ENCODE assay signal across 8 cellular contexts in genomic region chr17:64780096-64781012, GRCh38.
DNase-seq lines count a peak whose midpoint lies in the region; ATAC-seq, FAIRE-seq and TF ChIP-seq lines count a peak whose summit lies in the region.

No MANE protein-coding gene starts in this region.

- H3K4me1 ChIP-seq in A549 (peaks cover 15% of the 10 kb centered on the region; the same call in 2 of the 3 replicates), HCT116 (ENCODE audit: control insufficient read depth in 1 of 2, insufficient read depth in 2 of 2, low read length in 2 of 2) (peaks cover 14 to 40% of the 10 kb centered on the region in 2 experiments), left lung (peaks cover 39 to 77% of the 10 kb centered on the region in 2 donors)

- no peaks in the 10 kb centered on the region for H3K9me2 ChIP-seq in HCT116 (ENCODE audit: insufficient read depth)

- no peaks in the 10 kb centered on the region for H3K36me3 Mint-ChIP-seq in WTC11

- peaks cover 73% of the 10 kb centered on the region for H3K27me3 Mint-ChIP-seq in WTC11 (ENCODE audit: low read depth)

- POLR2A ChIA-PET in A549 (lab: Yijun Ruan, JAX) = no interaction called here
- POLR2A ChIA-PET in HCT116 (lab: Charles Lee) = interaction anchor here (0.6 to 0.9 kb wide), 2 partner anchors 73 to 275 kb away, joined by 3 read pairs; partner anchors contain the start of gene DDX5
- POLR2A ChIA-PET in WTC11 (lab: Charles Lee) = no interaction called here

- RAD21 ChIA-PET in HCT116 (lab: Charles Lee; ENCODE audit: low non-redundant PET in 1 of 2, low total read pairs in 2 of 2, uncharacterized antibody in 2 of 2, unreplicated experiment in 2 of 2) = no interaction called here

- TF ChIP-seq RAD21 in A549 (conservative IDR thresholded peaks at IDR 0.05 in 1 of 2, IDR thresholded peaks at IDR 0.05 in 1 of 2) (no peak), HCT116 (IDR thresholded peaks at IDR 0.05; ENCODE audit: low read depth) (no peak)

- peak overlapping the region; percentile 49 to 68; a peak in 5 of 6 replicates for H3K27ac ChIP-seq in A549
- peak overlapping the region; percentile 70 for H3K27ac ChIP-seq in HCT116 (ENCODE audit: low read depth, low read length)
- H3K27ac ChIP-seq in left lung = peak overlapping the region; percentile 75 to 88

- H3K9me3 ChIP-seq in A549 (no peaks in the 10 kb centered on the region), HCT116 (ENCODE audit: control insufficient read depth in 1 of 2, insufficient read depth in 1 of 2, low read depth in 1 of 2, low read length in 2 of 2) (no peaks in the 10 kb centered on the region), left lung (no peaks in the 10 kb centered on the region)

- peak overlapping the region; percentile 55 for H2AFZ ChIP-seq in HCT116 (ENCODE audit: low read depth, low read length, poor library complexity, severe bottlenecking)

- H3K9me3 Mint-ChIP-seq in WTC11 = no peaks in the 10 kb centered on the region

- no peaks in the 10 kb centered on the region for H4K20me1 ChIP-seq in HCT116 (ENCODE audit: insufficient read depth)

- TF ChIP-seq EP300 in A549 (IDR thresholded peaks at IDR 0.05) = no peak

- H3K36me3 ChIP-seq in HCT116 (ENCODE audit: control insufficient read depth in 1 of 2, insufficient read depth in 2 of 2, low read length in 2 of 2) (peaks cover 0 to 1% of the 10 kb centered on the region in 2 experiments; a peak in 2 of 4 replicates), bronchial epithelial cell (ENCODE audit: control insufficient read depth, insufficient read depth, low read length) (peaks cover 9% of the 10 kb centered on the region), left lung (peaks cover 0 to 36% of the 10 kb centered on the region in 2 donors)

- peaks cover 28% of the 10 kb centered on the region for H3K4me1 Mint-ChIP-seq in WTC11

- H3K27me3 ChIP-seq in HCT116 (ENCODE audit: insufficient read depth, low read length) (no peaks in the 10 kb centered on the region), bronchial epithelial cell (ENCODE audit: control insufficient read depth, insufficient read depth, low read length) (no peaks in the 10 kb centered on the region), left lung (peaks cover 0 to 33% of the 10 kb centered on the region in 2 donors)

- H3K4me2 ChIP-seq in A549 = peak overlapping the region; percentile 99
- peak overlapping the region; percentile 100 for H3K4me2 ChIP-seq in HCT116 (ENCODE audit: low read length)

- H3K27ac Mint-ChIP-seq in WTC11 = no peak overlapping the region

- TSS peak; percentile 76 for BruUV-seq in HCT116 (replicated peaks; lab: Mats Ljungman, UMichigan)

- no peak for FAIRE-seq in A549 (lab: Jason Lieb, UNC)
- FAIRE-seq in bronchial epithelial cell (lab: Jason Lieb, UNC) = no peak

- WGBS in A549 (ENCODE audit: missing lambda C conversion rate) = 43% methylated on average over 54 of the region's 69 CpGs

- DNase-seq in A549 (ENCODE audit: low read depth in 1 of 2, low spot score in 1 of 2) = peak; percentile 62 to 82
- peak; percentile 84 for DNase-seq in HCT116 (ENCODE audit: low read depth, low spot score)
- peak; percentile 87 for DNase-seq in WTC11 (ENCODE audit: low spot score)
- peak; percentile 63 for DNase-seq in bronchial epithelial cell (ENCODE audit: low read depth)
- DNase-seq in left lung = peak; percentile 86 to 93
- DNase-seq in stimulated activated CD8-positive, alpha-beta memory T cell treated with anti-CD3 and anti-CD28 coated beads, Interleukin-12 subunit alpha, Interleukin-12 subunit beta, amount 100 ng/mL, for 24 hours (ENCODE audit: extremely low read depth) = peak; percentile 41
- no peak for DNase-seq in Ammon's horn (ENCODE audit: low spot score)

- no peak for TF ChIP-seq POLR2A in A549 (IDR thresholded peaks at IDR 0.05; ENCODE audit: low read length)
- no peak for TF ChIP-seq POLR2A in HCT116 (IDR thresholded peaks at IDR 0.05; ENCODE audit: borderline replicate concordance, extremely low read depth, insufficient read depth, insufficient read length)

- TF ChIP-seq CTCF in A549 (IDR thresholded peaks at IDR 0.05) (no peak), HCT116 (IDR thresholded peaks at IDR 0.05 in 2 of 3, conservative IDR thresholded peaks at IDR 0.05 in 1 of 3; ENCODE audit: borderline replicate concordance in 1 of 3, insufficient read depth in 1 of 3, low read depth in 2 of 3, low read length in 2 of 3) (no peak), WTC11 (IDR thresholded peaks at IDR 0.05) (no peak), bronchial epithelial cell (IDR thresholded peaks at IDR 0.05; ENCODE audit: insufficient read depth, low read length, severe bottlenecking) (no peak), left lung (IDR thresholded peaks at IDR 0.05) (no peak)

- H3K4me3 ChIP-seq in A549 = peak overlapping the region; percentile 51
- H3K4me3 ChIP-seq in HCT116 (replicated peaks in 1 of 2; ENCODE audit: low read depth in 1 of 2, low read length in 2 of 2) = peak overlapping the region; percentile 76 to 91
- peak overlapping the region; percentile 49 for H3K4me3 ChIP-seq in bronchial epithelial cell (ENCODE audit: low read depth, low read length)
- H3K4me3 ChIP-seq in left lung = peak overlapping the region; percentile 60 to 66

- H3K79me2 ChIP-seq in HCT116 (ENCODE audit: insufficient read depth, low read length) = no peaks in the 10 kb centered on the region

- CTCF ChIA-PET in A549 (lab: Yijun Ruan, JAX) = interaction anchor here (1.4 kb wide), 1 partner anchor 9 kb away, joined by 4 read pairs; no protein-coding TSS in a partner anchor
- CTCF ChIA-PET in HCT116 (lab: Charles Lee) = interaction anchor here (1.0 to 1.4 kb wide), 2 partner anchors 44 to 360 kb away, joined by 4 to 5 read pairs; no protein-coding TSS in a partner anchor
- CTCF ChIA-PET in WTC11 (lab: Charles Lee) = interaction anchor here (0.6 to 1.5 kb wide), 4 partner anchors 41 to 159 kb away, joined by 3 to 5 read pairs (median 4); partner anchors contain the start of gene LRRC37A3

- H3K9ac ChIP-seq in HCT116 (ENCODE audit: low read length) = peak overlapping the region; percentile 79

- intact Hi-C loops in HCT116 (cut with micrococcal nuclease) (no loop called here), left lung (cut with DNase I) (no loop called here)

- H3K4me3 Mint-ChIP-seq in WTC11 = peak overlapping the region; percentile 73

- ATAC-seq in A549 = peak; percentile 27 to 58
- peak; percentile 85 for ATAC-seq in HCT116
- ATAC-seq in WTC11 = peak; percentile 50
- peak; percentile 71 for ATAC-seq in left lung
- no peak for ATAC-seq in HG02981 (IDR thresholded peaks at IDR 0.05; ENCODE audit: unreplicated experiment)

TF ChIP-seq in A549, 52 proteins besides CTCF, POLR2A, EP300 and RAD21:
- TF ChIP-seq, protein P1, sequence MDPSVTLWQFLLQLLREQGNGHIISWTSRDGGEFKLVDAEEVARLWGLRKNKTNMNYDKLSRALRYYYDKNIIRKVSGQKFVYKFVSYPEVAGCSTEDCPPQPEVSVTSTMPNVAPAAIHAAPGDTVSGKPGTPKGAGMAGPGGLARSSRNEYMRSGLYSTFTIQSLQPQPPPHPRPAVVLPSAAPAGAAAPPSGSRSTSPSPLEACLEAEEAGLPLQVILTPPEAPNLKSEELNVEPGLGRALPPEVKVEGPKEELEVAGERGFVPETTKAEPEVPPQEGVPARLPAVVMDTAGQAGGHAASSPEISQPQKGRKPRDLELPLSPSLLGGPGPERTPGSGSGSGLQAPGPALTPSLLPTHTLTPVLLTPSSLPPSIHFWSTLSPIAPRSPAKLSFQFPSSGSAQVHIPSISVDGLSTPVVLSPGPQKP (IDR thresholded peaks at IDR 0.05; ENCODE audit: low read depth, low read length) = no peak
- TF ChIP-seq CBX8 (IDR thresholded peaks at IDR 0.05) = no peak

TF ChIP-seq in HCT116, 20 proteins besides CTCF, POLR2A, EP300 and RAD21:
- TF ChIP-seq EZH2 (IDR thresholded peaks at IDR 0.05) = no peak
- no peak for TF ChIP-seq CBX3 (IDR thresholded peaks at IDR 0.05; ENCODE audit: low read depth)
- TF ChIP-seq POLR2AphosphoS5 (IDR thresholded peaks at IDR 0.05; ENCODE audit: low read depth, low read length) = peak; percentile 82

TF ChIP-seq in WTC11, 78 proteins besides CTCF, POLR2A, EP300 and RAD21:
- TF ChIP-seq MAX (CRISPR knock-in tag; IDR thresholded peaks at IDR 0.05) (peak; percentile 23; the same call in 1 of the 2 replicates), ZNF138 (CRISPR knock-in tag; conservative IDR thresholded peaks at IDR 0.05) (no peak)

Comparison
In these comparisons a context has a peak if more than half of its experiments do, and no peak if none do; other contexts are left out.
1. Of the 8 proteins assayed by ChIP-seq in both WTC11 and A549: peak only in WTC11: MAX; only in A549: none; in both: none; in neither: 7.